In genomic region chr10:103445767-103446567, GRCh38 we compare ENCODE assay signal across 10 cellular contexts. TPM values are rescaled to one million over a fixed set of nuclear protein-coding genes. Genes with fewer than 3 reads are reported as not detected.
A peak's percentile ranks its signal among the peaks of the same experiment; 100 is the strongest.
DNase-seq lines count a peak whose midpoint lies in the region; ATAC-seq, FAIRE-seq and TF ChIP-seq lines count a peak whose summit lies in the region.
"Had no signal": no experiment of that assay in that cellular context is flagged by ENCODE, and none has a peak within 500 bp of the region (broad histone marks: within the 10 kb centered on the region; RNA-seq: fewer than 3 reads in every experiment).

No MANE protein-coding gene starts in this region.

- POLR2A ChIA-PET in GM12878 (lab: Charles Lee) = interaction anchor here (2.1 kb wide), 1 partner anchor 24 kb away, joined by 6 read pairs; no protein-coding TSS in a partner anchor

- peaks cover 13% of the 10 kb centered on the region for H3K4me1 ChIP-seq in GM12878 (ENCODE audit: control insufficient read depth, insufficient read depth, low read length)
- H3K4me1 ChIP-seq in right atrium auricular region = peaks cover 0 to 88% of the 10 kb centered on the region in 2 donors

- H3K79me2 ChIP-seq in GM12878 (ENCODE audit: control insufficient read depth, insufficient read depth, low read length) = peaks cover 20% of the 10 kb centered on the region

- no peak for TF ChIP-seq POLR2A in GM12878 (IDR thresholded peaks at IDR 0.05; ENCODE audit: low read depth, low read length)

- FAIRE-seq in GM12878 (lab: Jason Lieb, UNC) = no peak

- no peaks in the 10 kb centered on the region for H3K9me3 ChIP-seq in GM12878 (replicated peaks; ENCODE audit: control insufficient read depth, insufficient read depth, low read length)
- H3K9me3 ChIP-seq in right atrium auricular region = no peaks in the 10 kb centered on the region

- 66% methylated on average over 11 of the region's 12 CpGs for WGBS in GM12878 (ENCODE audit: insufficient coverage, insufficient replicate concordance, low lambda C conversion rate, missing lambda C conversion rate)

- no peak for TF ChIP-seq EP300 in GM12878 (IDR thresholded peaks at IDR 0.05; ENCODE audit: borderline replicate concordance in 1 of 2, control insufficient read depth in 1 of 2, low read depth in 2 of 2, low read length in 2 of 2)

- H3K36me3 ChIP-seq in GM12878 (ENCODE audit: control insufficient read depth in 2 of 2, insufficient read depth in 2 of 2, low read length in 1 of 2) = peaks cover 38 to 44% of the 10 kb centered on the region in 2 experiments
- H3K36me3 ChIP-seq in right atrium auricular region = peaks cover 73% of the 10 kb centered on the region

- no peak overlapping the region for H3K9ac ChIP-seq in GM12878 (ENCODE audit: control insufficient read depth, insufficient read depth, low read length)

- TF ChIP-seq CTCF in GM12878 (IDR thresholded peaks at IDR 0.05 in 2 of 3, conservative IDR thresholded peaks at IDR 0.05 in 1 of 3; ENCODE audit: control insufficient read depth in 2 of 3, extremely low read depth in 1 of 3, insufficient read depth in 1 of 3, low read depth in 3 of 3, low read length in 3 of 3) (no peak), right atrium auricular region (IDR thresholded peaks at IDR 0.05) (no peak)

- BruUV-seq in GM12878 (replicated peaks; lab: Mats Ljungman, UMichigan) = TSS peak; percentile 46

- SMC1A ChIA-PET in GM12878 (lab: Charles Lee; ENCODE audit: uncharacterized antibody, unreplicated experiment) = interaction anchor here (0.7 to 9.6 kb wide), 3 partner anchors 9 to 35 kb away, joined by 3 to 124 read pairs (median 3); no protein-coding TSS in a partner anchor

- H2AFZ ChIP-seq in GM12878 (ENCODE audit: control insufficient read depth, low read depth, low read length) = no peak overlapping the region

- ATAC-seq in GM12878 (no peak), GM21737 (IDR thresholded peaks at IDR 0.05; ENCODE audit: unreplicated experiment) (no peak)

- H3K4me3 ChIP-seq in GM12878 = no peak overlapping the region
- no peak overlapping the region for H3K4me3 ChIP-seq in right atrium auricular region
- H3K4me3 ChIP-seq in skin epidermis = no peak overlapping the region
- H3K4me3 ChIP-seq: SK-N-MC had no signal

- H3K27ac ChIP-seq in GM12878 (ENCODE audit: control insufficient read depth, insufficient read depth) (no peak overlapping the region), right atrium auricular region (peak overlapping the region; percentile 88 to 93), skin epidermis (peak overlapping the region in 18 of 21 experiments; percentile 3 to 93 (median 64))
- H3K27ac ChIP-seq: SK-N-MC had no signal

- TF ChIP-seq RAD21 in GM12878 (IDR thresholded peaks at IDR 0.05; ENCODE audit: insufficient read depth, low read depth, low read length) = no peak

- CTCF ChIA-PET in GM12878 (lab: Yijun Ruan, JAX) = interaction anchor here (1.6 to 17.8 kb wide), 3 partner anchors 26 to 39 kb away, joined by 4 to 163 read pairs (median 7); partner anchors contain the start of gene CALHM3

- H3K4me2 ChIP-seq in GM12878 (ENCODE audit: control insufficient read depth, insufficient read depth) = no peak overlapping the region

- in situ Hi-C loops in GM12878 (cut with MboI) = no loop called here

- H3K27me3 ChIP-seq in GM12878 (replicated peaks in 1 of 2; ENCODE audit: control insufficient read depth in 2 of 2, insufficient read depth in 2 of 2, low read length in 1 of 2) (no peaks in the 10 kb centered on the region), right atrium auricular region (no peaks in the 10 kb centered on the region)

- no peaks in the 10 kb centered on the region; the same call in 1 of the 2 replicates for H4K20me1 ChIP-seq in GM12878 (ENCODE audit: control insufficient read depth, insufficient read depth)

- RAD21 ChIA-PET in GM12878 (lab: Charles Lee; ENCODE audit: unreplicated experiment) = interaction anchor here (1.0 to 2.5 kb wide), 2 partner anchors 20 to 37 kb away, joined by 3 to 7 read pairs; no protein-coding TSS in a partner anchor

- DNase-seq in GM04503 (ENCODE audit: low read depth) (peak; percentile 97), GM12878 (ENCODE audit: low read depth, low spot score) (no peak), right atrium auricular region (ENCODE audit: low spot score) (peak; percentile 91), SHP77 treated with DMSO at 0.1 percent for 48 hours (lab: John Stamatoyannopoulos, UW) (no peak), NCI-H187 (lab: John Stamatoyannopoulos, UW) (no peak), DMS79 (lab: John Stamatoyannopoulos, UW) (no peak)

- intact Hi-C loops in GM12878 (cut with micrococcal nuclease; ENCODE audit: unreplicated experiment) = loop anchor here (5.0 kb wide), 1 partner anchor 36 kb away; no protein-coding TSS in a partner anchor

RNA-seq across cellular contexts. Expression of gene CALHM2, which starts 6.2 kb away (rescaled TPM):
- 24.6 and 24.7 TPM in 2 replicates for total RNA-seq in GM12878 (2013; cell fraction: nucleolus; rRNA removed)
- total RNA-seq in GM12878 (2014; rRNA removed) (7.5 and 8.0 TPM in 2 replicates), GM12878 (2014; rRNA removed; fragmentation: Illumina TruSeq; extraction: Trizol) (5.0 and 6.1 TPM in 2 replicates), GM12878 (2021) (15.2 and 15.3 TPM in 2 replicates), right atrium auricular region (10 to 100 TPM; 23.8 to 57.7 TPM)
- polyA plus RNA-seq in GM12878 (2011; ENCODE audit: low read depth) = 4.3 TPM
- polyA plus RNA-seq in GM12878 (2011; rRNA removed) (11.8 and 23.7 TPM in 2 replicates), GM12878 (2014; fragmentation: Illumina TruSeq; extraction: Trizol) (5.5 and 8.1 TPM in 2 replicates), GM12878 (2014; fragmentation: Nextera tagmentation; extraction: Ambion mirVana) (1 to 10 TPM in 1 of 2 experiments, under 1 TPM in 1; 0.60 to 1.9 TPM), GM12878 (2014; rRNA removed) (14.5 and 15.2 TPM in 2 replicates), GM12878 (2016; fragmentation: Nextera tagmentation; extraction: Ambion mirVana) (10 to 100 TPM; 10.4 to 12.6 TPM)
- polyA plus RNA-seq in GM12878 (2011; cell fraction: cytosol; rRNA removed) = 32.2 and 40.1 TPM in 2 replicates
- polyA plus RNA-seq in GM12878 (2011; cell fraction: nucleus; rRNA removed) = 56.9 and 57.7 TPM in 2 replicates
- polyA plus RNA-seq in GM12878 (2012) = 9.2 and 14.4 TPM in 2 replicates
- 22.8 and 48.1 TPM in 2 replicates for polyA minus RNA-seq in GM12878 (2011; rRNA and poly(A)+ RNA removed)
- polyA minus RNA-seq in GM12878 (2011; cell fraction: cytosol; rRNA and poly(A)+ RNA removed) = 11.5 and 17.3 TPM in 2 replicates
- 32.5 and 51.8 TPM in 2 replicates for polyA minus RNA-seq in GM12878 (2011; cell fraction: nucleus; rRNA and poly(A)+ RNA removed)

RNA-seq across cellular contexts. Expression of gene CALHM1, which starts 12.7 kb away (rescaled TPM):
- total RNA-seq in GM12878 (2013; cell fraction: nucleolus; rRNA removed) = 1.4 and 1.9 TPM in 2 replicates
- total RNA-seq in GM12878 (2014; rRNA removed) (0.17 and 0.65 TPM in 2 replicates), GM12878 (2014; rRNA removed; fragmentation: Illumina TruSeq; extraction: Trizol) (0.14 and 0.18 TPM in 2 replicates), GM12878 (2021) (0.31 and 0.40 TPM in 2 replicates), right atrium auricular region (not detected)
- polyA plus RNA-seq in GM12878 (2011; ENCODE audit: low read depth) = 0.28 TPM
- polyA plus RNA-seq in GM12878 (2011; rRNA removed) (1.2 and 1.7 TPM in 2 replicates), GM12878 (2014; fragmentation: Illumina TruSeq; extraction: Trizol) (0.16 and 0.17 TPM in 2 replicates), GM12878 (2014; fragmentation: Nextera tagmentation; extraction: Ambion mirVana) (under 1 TPM; 0.05 to 0.15 TPM), GM12878 (2014; rRNA removed) (0.18 and 0.45 TPM in 2 replicates), GM12878 (2016; fragmentation: Nextera tagmentation; extraction: Ambion mirVana) (under 1 TPM; 0.06 to 0.08 TPM)
- polyA plus RNA-seq in GM12878 (2011; cell fraction: cytosol; rRNA removed) = 1.5 and 1.7 TPM in 2 replicates
- 2.2 and 2.7 TPM in 2 replicates for polyA plus RNA-seq in GM12878 (2011; cell fraction: nucleus; rRNA removed)
- polyA plus RNA-seq in GM12878 (2012) = 0.35 and 0.49 TPM in 2 replicates
- polyA minus RNA-seq in GM12878 (2011; rRNA and poly(A)+ RNA removed) = 1.6 and 2.7 TPM in 2 replicates
- polyA minus RNA-seq in GM12878 (2011; cell fraction: cytosol; rRNA and poly(A)+ RNA removed) = 0.31 and 0.80 TPM in 2 replicates
- 4.0 and 4.2 TPM in 2 replicates for polyA minus RNA-seq in GM12878 (2011; cell fraction: nucleus; rRNA and poly(A)+ RNA removed)
- total RNA-seq: mesothelial cell of epicardium had no signal

RNA-seq across cellular contexts. Expression of gene CALHM3, which starts 33.1 kb away (rescaled TPM):
- total RNA-seq in GM12878 (2013; cell fraction: nucleolus; rRNA removed) = 0.39 TPM in 1 of 2 replicates, not detected in the other
- total RNA-seq in GM12878 (2014; rRNA removed) (0.11 and 0.22 TPM in 2 replicates), GM12878 (2014; rRNA removed; fragmentation: Illumina TruSeq; extraction: Trizol) (not detected in 2 replicates), GM12878 (2021) (0.16 TPM in 1 of 2 replicates, not detected in the other), right atrium auricular region (not detected)
- polyA plus RNA-seq in GM12878 (2011; ENCODE audit: low read depth) = not detected
- polyA plus RNA-seq in GM12878 (2011; rRNA removed) (0.42 TPM in 2 replicates), GM12878 (2014; fragmentation: Illumina TruSeq; extraction: Trizol) (not detected in 2 replicates), GM12878 (2014; fragmentation: Nextera tagmentation; extraction: Ambion mirVana) (under 1 TPM in 1 of 2 experiments, not detected in 1; 0.03 TPM), GM12878 (2014; rRNA removed) (0.09 TPM in 1 of 2 replicates, not detected in the other), GM12878 (2016; fragmentation: Nextera tagmentation; extraction: Ambion mirVana) (under 1 TPM in 1 of 2 experiments, not detected in 1; 0.13 TPM)
- polyA plus RNA-seq in GM12878 (2011; cell fraction: cytosol; rRNA removed) = 0.96 and 1.0 TPM in 2 replicates
- 0.22 and 0.88 TPM in 2 replicates for polyA plus RNA-seq in GM12878 (2011; cell fraction: nucleus; rRNA removed)
- polyA plus RNA-seq in GM12878 (2012) = 0.12 and 0.22 TPM in 2 replicates
- polyA minus RNA-seq in GM12878 (2011; rRNA and poly(A)+ RNA removed) = 0.21 TPM in 1 of 2 replicates, not detected in the other
- polyA minus RNA-seq in GM12878 (2011; cell fraction: cytosol; rRNA and poly(A)+ RNA removed) = not detected in 2 replicates
- not detected in 2 replicates for polyA minus RNA-seq in GM12878 (2011; cell fraction: nucleus; rRNA and poly(A)+ RNA removed)
- total RNA-seq: mesothelial cell of epicardium had no signal

RNA-seq across cellular contexts. Expression of gene NEURL1, which starts 47.5 kb away (rescaled TPM):
- 0.58 TPM in 1 of 2 replicates, not detected in the other for total RNA-seq in GM12878 (2013; cell fraction: nucleolus; rRNA removed)
- total RNA-seq in GM12878 (2014; rRNA removed) = not detected in 2 replicates
- not detected in 2 replicates for total RNA-seq in GM12878 (2014; rRNA removed; fragmentation: Illumina TruSeq; extraction: Trizol)
- total RNA-seq in GM12878 (2021) = 0.05 and 0.13 TPM in 2 replicates
- polyA plus RNA-seq in GM12878 (2011; ENCODE audit: low read depth) = not detected
- polyA plus RNA-seq in GM12878 (2011; rRNA removed) = 0.01 and 0.04 TPM in 2 replicates
- 0.03 and 0.04 TPM in 2 replicates for polyA plus RNA-seq in GM12878 (2011; cell fraction: cytosol; rRNA removed)
- 0.29 and 0.31 TPM in 2 replicates for polyA plus RNA-seq in GM12878 (2011; cell fraction: nucleus; rRNA removed)
- polyA plus RNA-seq in GM12878 (2012) = 0.28 and 0.39 TPM in 2 replicates
- polyA plus RNA-seq in GM12878 (2014; fragmentation: Illumina TruSeq; extraction: Trizol) = not detected in 2 replicates
- under 1 TPM in 1 of 2 experiments, not detected in 1; 0.02 TPM for polyA plus RNA-seq in GM12878 (2014; fragmentation: Nextera tagmentation; extraction: Ambion mirVana)
- 0.03 and 0.05 TPM in 2 replicates for polyA plus RNA-seq in GM12878 (2014; rRNA removed)
- not detected for polyA plus RNA-seq in GM12878 (2016; fragmentation: Nextera tagmentation; extraction: Ambion mirVana)
- polyA minus RNA-seq in GM12878 (2011; rRNA and poly(A)+ RNA removed) = not detected in 2 replicates
- polyA minus RNA-seq in GM12878 (2011; cell fraction: cytosol; rRNA and poly(A)+ RNA removed) = not detected in 2 replicates
- polyA minus RNA-seq in GM12878 (2011; cell fraction: nucleus; rRNA and poly(A)+ RNA removed) = not detected in 2 replicates
- under 1 TPM in 1 of 2 donors, not detected in 1; 0.12 TPM for total RNA-seq in right atrium auricular region

RNA-seq across cellular contexts. Expression of gene PDCD11, which starts 49.5 kb away (rescaled TPM):
- total RNA-seq in GM12878 (2013; cell fraction: nucleolus; rRNA removed) = 121 and 124 TPM in 2 replicates
- 51.2 and 52.9 TPM in 2 replicates for total RNA-seq in GM12878 (2014; rRNA removed)
- 40.0 and 42.9 TPM in 2 replicates for total RNA-seq in GM12878 (2014; rRNA removed; fragmentation: Illumina TruSeq; extraction: Trizol)
- total RNA-seq in GM12878 (2021) = 66.5 and 69.7 TPM in 2 replicates
- 19.5 TPM for polyA plus RNA-seq in GM12878 (2011; ENCODE audit: low read depth)
- polyA plus RNA-seq in GM12878 (2011; rRNA removed) = 25.2 and 32.3 TPM in 2 replicates
- polyA plus RNA-seq in GM12878 (2011; cell fraction: cytosol; rRNA removed) = 30.7 and 35.6 TPM in 2 replicates
- 92.2 and 142 TPM in 2 replicates for polyA plus RNA-seq in GM12878 (2011; cell fraction: nucleus; rRNA removed)
- 27.2 and 31.0 TPM in 2 replicates for polyA plus RNA-seq in GM12878 (2012)
- 42.9 and 46.7 TPM in 2 replicates for polyA plus RNA-seq in GM12878 (2014; fragmentation: Illumina TruSeq; extraction: Trizol)
- polyA plus RNA-seq in GM12878 (2014; fragmentation: Nextera tagmentation; extraction: Ambion mirVana) = 10 to 100 TPM; 13.9 to 17.2 TPM
- 42.6 and 46.4 TPM in 2 replicates for polyA plus RNA-seq in GM12878 (2014; rRNA removed)
- 10 to 100 TPM; 48.1 to 52.4 TPM for polyA plus RNA-seq in GM12878 (2016; fragmentation: Nextera tagmentation; extraction: Ambion mirVana)
- 54.2 and 63.3 TPM in 2 replicates for polyA minus RNA-seq in GM12878 (2011; rRNA and poly(A)+ RNA removed)
- polyA minus RNA-seq in GM12878 (2011; cell fraction: cytosol; rRNA and poly(A)+ RNA removed) = 27.3 and 29.3 TPM in 2 replicates
- 41.8 and 83.1 TPM in 2 replicates for polyA minus RNA-seq in GM12878 (2011; cell fraction: nucleus; rRNA and poly(A)+ RNA removed)
- 10 to 100 TPM in 1 of 2 donors, 1 to 10 TPM in 1; 7.2 to 11.2 TPM for total RNA-seq in right atrium auricular region

Comparison
In these comparisons a context has a peak if more than half of its experiments do, and no peak if none do; other contexts are left out.
1. DNase-seq: peak in GM04503 (single experiment) and right atrium auricular region (single experiment); none in GM12878 (single experiment), SHP77 treated with DMSO at 0.1 percent for 48 hours (single experiment), NCI-H187 (0 of 2) and DMS79 (single experiment).